ENCODE assay signal across 23 cellular contexts in genomic region chr14:93232159-93232558, GRCh38. TPM values are rescaled to one million over a fixed set of nuclear protein-coding genes. Genes with fewer than 3 reads are reported as not detected.
DNase-seq lines count a peak whose midpoint lies in the region; ATAC-seq, FAIRE-seq and TF ChIP-seq lines count a peak whose summit lies in the region.
"Had no signal": no experiment of that assay in that cellular context is flagged by ENCODE, and none has a peak within 500 bp of the region (broad histone marks: within the 10 kb centered on the region; RNA-seq: fewer than 3 reads in every experiment).

No MANE protein-coding gene starts in this region.

- dilution Hi-C loops in endothelial cell of umbilical vein (cut with MboI; ENCODE audit: extremely low pct_ligation_motif_present, low sequenced_read_pairs), result no loop called here

- no peaks in the 10 kb centered on the region for H3K79me2 ChIP-seq in endothelial cell of umbilical vein (ENCODE audit: control insufficient read depth, insufficient read depth, low read length)

- H3K27ac ChIP-seq in AG04450 (ENCODE audit: low read depth, low read length) (peak overlapping the region; percentile 21), endothelial cell of umbilical vein (ENCODE audit: insufficient read depth, low read depth, low read length) (no peak overlapping the region)
- H3K27ac ChIP-seq: adrenal gland had no signal

- H3K9ac ChIP-seq in endothelial cell of umbilical vein (replicated peaks; ENCODE audit: extremely low read depth, insufficient read depth, low read length), result no peak overlapping the region

- TF ChIP-seq CTCF in AG04450 (IDR thresholded peaks at IDR 0.05; ENCODE audit: low read depth, low read length) (no peak), HFF-Myc (IDR thresholded peaks at IDR 0.05; ENCODE audit: low read depth, low read length, missing control alignments) (no peak), endothelial cell of umbilical vein (IDR thresholded peaks at IDR 0.05; ENCODE audit: extremely low read depth in 1 of 2, insufficient read depth in 1 of 2, low read depth in 1 of 2, low read length in 2 of 2) (no peak), retinal pigment epithelial cell (conservative IDR thresholded peaks at IDR 0.05; ENCODE audit: low read depth, low read length) (no peak), progenitor cell of endocrine pancreas (IDR thresholded peaks at IDR 0.05; ENCODE audit: unreplicated experiment) (no peak)

- H3K9me3 ChIP-seq in AG04450 (ENCODE audit: control insufficient read depth, insufficient read depth, low read length), result no peaks in the 10 kb centered on the region; the same call in 1 of the 2 replicates
- H3K9me3 ChIP-seq in endothelial cell of umbilical vein (replicated peaks; ENCODE audit: control insufficient read depth, insufficient read depth, low read length), result no peaks in the 10 kb centered on the region
- H3K9me3 ChIP-seq: adrenal gland had no signal

- H3K27me3 ChIP-seq in AG04450 (ENCODE audit: control insufficient read depth, insufficient read depth, low read length) (no peaks in the 10 kb centered on the region), endothelial cell of umbilical vein (ENCODE audit: control insufficient read depth in 2 of 2, insufficient read depth in 2 of 2, low read length in 2 of 2) (no peaks in the 10 kb centered on the region)
- H3K27me3 ChIP-seq: adrenal gland had no signal

- ATAC-seq in GM18907 (IDR thresholded peaks at IDR 0.05; ENCODE audit: unreplicated experiment), result no peak
- ATAC-seq: effector memory CD8-positive, alpha-beta T cell had no signal

- peaks cover 3% of the 10 kb centered on the region for H3K36me3 Mint-ChIP-seq in progenitor cell of endocrine pancreas (ENCODE audit: insufficient read depth)

- no peaks in the 10 kb centered on the region for H3K9me3 Mint-ChIP-seq in progenitor cell of endocrine pancreas (ENCODE audit: low read depth)
- H3K9me3 Mint-ChIP-seq: activated T-helper 17 cell treated with anti-CD3 and anti-CD28 coated beads, Interleukin-2, amount 50 U/mL, for 72 hours; central memory CD8-positive, alpha-beta T cell; effector memory CD8-positive, alpha-beta T cell; memory B cell; natural killer cell treated with Interleukin-12 subunit alpha and Interleukin-12 subunit beta and Interleukin-15 and Interleukin-18, amount 100 ng/mL, for 72 hours had no signal

- peak overlapping the region; percentile 33 for H3K4me2 ChIP-seq in endothelial cell of umbilical vein (ENCODE audit: insufficient read depth, low read length)
- H3K4me2 ChIP-seq: smooth muscle cell had no signal

- no peaks in the 10 kb centered on the region for H3K9me1 ChIP-seq in endothelial cell of umbilical vein (replicated peaks; ENCODE audit: control insufficient read depth, extremely low read depth, insufficient read depth, low read length)

- no peak overlapping the region for H3K27ac Mint-ChIP-seq in progenitor cell of endocrine pancreas
- H3K27ac Mint-ChIP-seq: effector memory CD8-positive, alpha-beta T cell; memory B cell; natural killer cell treated with Interleukin-12 subunit alpha and Interleukin-12 subunit beta and Interleukin-15 and Interleukin-18, amount 100 ng/mL, for 72 hours had no signal

- no TSS peak for BruUV-seq in endothelial cell of umbilical vein (replicated peaks; lab: Mats Ljungman, UMichigan)

- H2AFZ ChIP-seq in endothelial cell of umbilical vein (ENCODE audit: low read depth, low read length), result peak overlapping the region; percentile 57

- intact Hi-C loops in endothelial cell of umbilical vein (cut with micrococcal nuclease), result loop anchor here (2.0 to 5.0 kb wide), 2 partner anchors 101 to 385 kb away; partner anchors contain the start of gene BTBD7

- CTCF ChIA-PET in AG04450 (lab: Charles Lee) (interaction anchor here (1.5 kb wide), 1 partner anchor 13 kb away, joined by 6 read pairs; no protein-coding TSS in a partner anchor), endothelial cell of umbilical vein (lab: Charles Lee) (interaction anchor here (0.6 to 3.3 kb wide), 4 partner anchors 13 to 322 kb away, joined by 3 to 10 read pairs (median 3); no protein-coding TSS in a partner anchor)

- DNase-seq in AG04450 (ENCODE audit: low read depth, low spot score) (no peak), HFF-Myc (ENCODE audit: extremely low read depth, low read depth) (no peak), endothelial cell of umbilical vein (ENCODE audit: low read depth, low spot score) (no peak), retinal pigment epithelial cell (ENCODE audit: low read depth) (no peak), progenitor cell of endocrine pancreas (ENCODE audit: low spot score, unreplicated experiment) (no peak), NCI-H82 treated with DMSO at 0.1 percent for 48 hours (lab: John Stamatoyannopoulos, UW; ENCODE audit: unreplicated experiment) (no peak)
- DNase-seq: effector memory CD8-positive, alpha-beta T cell; hippocampal formation; islet precursor cell; Kasumi-1; NCI-H1048; NCI-H2029; stimulated activated CD4-positive, alpha-beta T cell treated with anti-CD3 and anti-CD28 coated beads, Interleukin-4, amount 100 ng/mL, for 4 hours; SW 1271 had no signal

- no peak overlapping the region for H3K4me3 Mint-ChIP-seq in progenitor cell of endocrine pancreas (ENCODE audit: low read depth)
- H3K4me3 Mint-ChIP-seq: memory B cell; natural killer cell treated with Interleukin-12 subunit alpha and Interleukin-12 subunit beta and Interleukin-15 and Interleukin-18, amount 100 ng/mL, for 72 hours had no signal

- no peaks in the 10 kb centered on the region for H3K4me1 ChIP-seq in endothelial cell of umbilical vein (ENCODE audit: control insufficient read depth, extremely low read depth, insufficient read depth, low read length)
- H3K4me1 ChIP-seq: adrenal gland had no signal

- peaks cover 4% of the 10 kb centered on the region for H3K27me3 Mint-ChIP-seq in progenitor cell of endocrine pancreas
- H3K27me3 Mint-ChIP-seq: activated T-helper 17 cell treated with anti-CD3 and anti-CD28 coated beads, Interleukin-2, amount 50 U/mL, for 72 hours had no signal

- peaks cover 5% of the 10 kb centered on the region in 2 experiments for H3K36me3 ChIP-seq in endothelial cell of umbilical vein (ENCODE audit: control insufficient read depth in 2 of 2, extremely low read depth in 1 of 2, insufficient read depth in 2 of 2, low read length in 2 of 2)

- H4K20me1 ChIP-seq in endothelial cell of umbilical vein (replicated peaks; ENCODE audit: control insufficient read depth, extremely low read depth, insufficient read depth, low read length), result no peaks in the 10 kb centered on the region

- no peak for FAIRE-seq in endothelial cell of umbilical vein (lab: Jason Lieb, UNC)
- FAIRE-seq: GM18507, HTR-8/SVneo had no signal

- no peaks in the 10 kb centered on the region for H3K4me1 Mint-ChIP-seq in progenitor cell of endocrine pancreas (ENCODE audit: low read depth)

- H3K4me3 ChIP-seq in AG04450 (ENCODE audit: low read depth, low read length), result peak overlapping the region; percentile 73; the same call in 1 of the 2 replicates
- peak overlapping the region; percentile 41 for H3K4me3 ChIP-seq in HFF-Myc (replicated peaks; ENCODE audit: low read depth, low read length)
- H3K4me3 ChIP-seq in endothelial cell of umbilical vein (replicated peaks in 1 of 3; ENCODE audit: insufficient read depth in 1 of 3, low read depth in 1 of 3, low read length in 3 of 3), result peak overlapping the region in 1 of 3 experiments; percentile 14
- H3K4me3 ChIP-seq in retinal pigment epithelial cell (ENCODE audit: low read length), result peak overlapping the region; percentile 62
- H3K4me3 ChIP-seq: smooth muscle cell had no signal

- POLR2A ChIA-PET in AG04450 (lab: Yijun Ruan, JAX), result interaction anchor here (0.8 to 2.0 kb wide), 2 partner anchors 9 to 24 kb away, joined by 3 to 4 read pairs; no protein-coding TSS in a partner anchor
- POLR2A ChIA-PET in endothelial cell of umbilical vein (lab: Charles Lee), result interaction anchor here (0.7 kb wide), 1 partner anchor 13 kb away, joined by 3 read pairs; no protein-coding TSS in a partner anchor

- no peak for TF ChIP-seq POLR2A in endothelial cell of umbilical vein (IDR thresholded peaks at IDR 0.05; ENCODE audit: low read depth, low read length)

RNA-seq across cellular contexts. Expression of gene UBR7, which starts 25.1 kb away (rescaled TPM):
- 25.4 and 30.7 TPM in 2 replicates for polyA plus RNA-seq in AG04450 (2011; rRNA removed)
- 11.4 and 15.7 TPM in 2 replicates for polyA minus RNA-seq in AG04450 (2011; rRNA and poly(A)+ RNA removed)
- total RNA-seq in endothelial cell of umbilical vein, result 22.2 and 24.1 TPM in 2 replicates
- polyA plus RNA-seq in endothelial cell of umbilical vein, result 14.6 and 16.8 TPM in 2 replicates
- polyA plus RNA-seq in endothelial cell of umbilical vein (2011; cell fraction: cytosol; rRNA removed), result 21.0 and 22.0 TPM in 2 replicates
- 15.2 and 18.0 TPM in 2 replicates for polyA plus RNA-seq in endothelial cell of umbilical vein (2011; cell fraction: nucleus; rRNA removed)
- polyA plus RNA-seq in endothelial cell of umbilical vein (2012), result 15.3 and 23.6 TPM in 2 replicates
- polyA minus RNA-seq in endothelial cell of umbilical vein, result 14.3 and 16.2 TPM in 2 replicates
- 26.0 TPM for polyA minus RNA-seq in endothelial cell of umbilical vein (2011; cell fraction: cytosol; rRNA and poly(A)+ RNA removed)
- polyA minus RNA-seq in endothelial cell of umbilical vein (2011; cell fraction: nucleus; rRNA and poly(A)+ RNA removed), result 8.3 and 9.6 TPM in 2 replicates
- 16.0 and 17.2 TPM in 2 replicates for total RNA-seq in progenitor cell of endocrine pancreas

RNA-seq across cellular contexts. Expression of gene GON7, which starts 25.3 kb away (rescaled TPM):
- 7.5 and 8.2 TPM in 2 replicates for polyA plus RNA-seq in AG04450 (2011; rRNA removed)
- polyA minus RNA-seq in AG04450 (2011; rRNA and poly(A)+ RNA removed), result 1.4 and 2.2 TPM in 2 replicates
- 11.1 and 11.5 TPM in 2 replicates for total RNA-seq in endothelial cell of umbilical vein
- polyA plus RNA-seq in endothelial cell of umbilical vein, result 3.7 and 5.5 TPM in 2 replicates
- polyA plus RNA-seq in endothelial cell of umbilical vein (2011; cell fraction: cytosol; rRNA removed), result 7.4 and 10.5 TPM in 2 replicates
- 2.9 and 4.6 TPM in 2 replicates for polyA plus RNA-seq in endothelial cell of umbilical vein (2011; cell fraction: nucleus; rRNA removed)
- polyA plus RNA-seq in endothelial cell of umbilical vein (2012), result 13.2 and 14.2 TPM in 2 replicates
- 1.5 and 2.8 TPM in 2 replicates for polyA minus RNA-seq in endothelial cell of umbilical vein
- polyA minus RNA-seq in endothelial cell of umbilical vein (2011; cell fraction: cytosol; rRNA and poly(A)+ RNA removed), result 7.5 TPM
- polyA minus RNA-seq in endothelial cell of umbilical vein (2011; cell fraction: nucleus; rRNA and poly(A)+ RNA removed), result 1.2 and 2.3 TPM in 2 replicates
- total RNA-seq in progenitor cell of endocrine pancreas, result 9.0 and 10.6 TPM in 2 replicates

RNA-seq across cellular contexts. Expression of gene LYSET, which starts 47.0 kb away (rescaled TPM):
- polyA plus RNA-seq in AG04450 (2011; rRNA removed), result 12.2 and 15.6 TPM in 2 replicates
- polyA minus RNA-seq in AG04450 (2011; rRNA and poly(A)+ RNA removed), result 3.3 and 4.6 TPM in 2 replicates
- total RNA-seq in endothelial cell of umbilical vein, result 18.4 and 18.8 TPM in 2 replicates
- polyA plus RNA-seq in endothelial cell of umbilical vein, result 13.0 and 14.3 TPM in 2 replicates
- 10.0 and 10.4 TPM in 2 replicates for polyA plus RNA-seq in endothelial cell of umbilical vein (2011; cell fraction: cytosol; rRNA removed)
- polyA plus RNA-seq in endothelial cell of umbilical vein (2011; cell fraction: nucleus; rRNA removed), result 4.2 and 4.6 TPM in 2 replicates
- 13.8 and 21.6 TPM in 2 replicates for polyA plus RNA-seq in endothelial cell of umbilical vein (2012)
- polyA minus RNA-seq in endothelial cell of umbilical vein, result 11.6 and 12.6 TPM in 2 replicates
- 3.3 TPM for polyA minus RNA-seq in endothelial cell of umbilical vein (2011; cell fraction: cytosol; rRNA and poly(A)+ RNA removed)
- polyA minus RNA-seq in endothelial cell of umbilical vein (2011; cell fraction: nucleus; rRNA and poly(A)+ RNA removed), result 5.8 and 6.3 TPM in 2 replicates
- total RNA-seq in progenitor cell of endocrine pancreas, result 27.6 and 28.3 TPM in 2 replicates

RNA-seq across cellular contexts. Expression of gene MOAP1, which starts 47.5 kb away (rescaled TPM):
- polyA plus RNA-seq in AG04450 (2011; rRNA removed), result 16.7 and 21.0 TPM in 2 replicates
- polyA minus RNA-seq in AG04450 (2011; rRNA and poly(A)+ RNA removed), result 5.8 and 7.4 TPM in 2 replicates
- total RNA-seq in endothelial cell of umbilical vein, result 15.0 and 16.6 TPM in 2 replicates
- polyA plus RNA-seq in endothelial cell of umbilical vein, result 19.8 and 21.0 TPM in 2 replicates
- 17.8 and 18.0 TPM in 2 replicates for polyA plus RNA-seq in endothelial cell of umbilical vein (2011; cell fraction: cytosol; rRNA removed)
- polyA plus RNA-seq in endothelial cell of umbilical vein (2011; cell fraction: nucleus; rRNA removed), result 11.1 and 15.8 TPM in 2 replicates
- 11.7 and 12.7 TPM in 2 replicates for polyA plus RNA-seq in endothelial cell of umbilical vein (2012)
- 9.6 and 10.8 TPM in 2 replicates for polyA minus RNA-seq in endothelial cell of umbilical vein
- polyA minus RNA-seq in endothelial cell of umbilical vein (2011; cell fraction: cytosol; rRNA and poly(A)+ RNA removed), result 8.1 TPM
- polyA minus RNA-seq in endothelial cell of umbilical vein (2011; cell fraction: nucleus; rRNA and poly(A)+ RNA removed), result 5.9 and 8.6 TPM in 2 replicates
- 23.3 and 23.4 TPM in 2 replicates for total RNA-seq in progenitor cell of endocrine pancreas
